In the genomic region with DNA sequence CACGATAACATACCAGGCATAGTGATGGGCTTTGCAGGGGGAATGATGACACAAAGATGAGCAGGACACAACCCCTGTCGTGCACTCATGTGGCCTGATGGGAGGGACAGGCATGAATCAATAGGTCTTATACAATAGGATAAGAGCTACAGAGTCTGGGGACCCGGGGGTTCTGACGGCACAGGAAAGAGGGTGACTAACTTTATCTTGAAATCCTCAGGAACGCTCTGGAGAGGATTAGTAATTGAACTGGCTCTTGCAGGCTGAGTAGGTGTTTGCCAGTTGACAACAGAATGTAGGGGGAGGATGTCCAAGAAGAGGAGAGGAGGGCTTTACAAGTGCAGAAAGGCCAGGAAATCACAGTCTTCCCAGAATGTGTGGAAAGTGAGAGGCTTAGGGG, we compare ENCODE assay signal across 14 cellular contexts.
DNase-seq lines count a peak whose midpoint lies in the region; ATAC-seq and TF ChIP-seq lines count a peak whose summit lies in the region.
"Had no signal": no experiment of that assay in that cellular context is flagged by ENCODE, and none has a peak within 500 bp of the region (broad histone marks: within the 10 kb centered on the region; RNA-seq: fewer than 3 reads in every experiment).

No MANE protein-coding gene starts in this region.

- no peak overlapping the region for H4K12ac ChIP-seq in trophoblast cell (ENCODE audit: low read depth, low read length)

- H3K79me2 ChIP-seq in fibroblast of lung (ENCODE audit: control insufficient read depth, insufficient read depth, low read length), result no peaks in the 10 kb centered on the region
- H3K79me2 ChIP-seq in trophoblast cell (ENCODE audit: control insufficient read depth, insufficient read depth, low read length, poor library complexity), result peaks cover 7% of the 10 kb centered on the region

- H3K4me2 ChIP-seq in fibroblast of lung (ENCODE audit: extremely low read depth, insufficient read depth, low read length), result no peak overlapping the region
- no peak overlapping the region for H3K4me2 ChIP-seq in trophoblast cell (ENCODE audit: low read length)

- H3K27me3 ChIP-seq in SJSA1 (replicated peaks) (no peaks in the 10 kb centered on the region), fibroblast of lung (ENCODE audit: control insufficient read depth, insufficient read depth, low read length) (no peaks in the 10 kb centered on the region), trophoblast cell (ENCODE audit: insufficient read depth, low read length) (no peaks in the 10 kb centered on the region)
- H3K27me3 ChIP-seq in CD8-positive, alpha-beta T cell (ENCODE audit: insufficient read depth, low read length), result no peaks in the 10 kb centered on the region
- H3K27me3 ChIP-seq: uterus had no signal

- no peaks in the 10 kb centered on the region for H3K4me1 Mint-ChIP-seq in CD8-positive, alpha-beta T cell (ENCODE audit: low read depth)

- intact Hi-C loops in CD8-positive, alpha-beta T cell (cut with DNase I, micrococcal nuclease), result no loop called here

- peaks cover 40% of the 10 kb centered on the region for H3K79me1 ChIP-seq in trophoblast cell (ENCODE audit: low read length)

- H3K27me3 Mint-ChIP-seq in CD8-positive, alpha-beta T cell (ENCODE audit: low read depth), result peaks cover 9% of the 10 kb centered on the region

- H4K91ac ChIP-seq in trophoblast cell (ENCODE audit: low read depth, low read length), result no peak overlapping the region

- H3K9me3 Mint-ChIP-seq in CD8-positive, alpha-beta T cell, result no peaks in the 10 kb centered on the region

- H2AFZ ChIP-seq in fibroblast of lung (ENCODE audit: low read length), result peak overlapping the region; percentile 34
- H2AFZ ChIP-seq in trophoblast cell (ENCODE audit: insufficient read depth, low read length, poor library complexity), result no peak overlapping the region

- ATAC-seq in CD8-positive, alpha-beta T cell, result no peak
- ATAC-seq in GM21529 (IDR thresholded peaks at IDR 0.05; ENCODE audit: unreplicated experiment), result no peak
- ATAC-seq: esophagus mucosa had no signal

- H3K4me3 ChIP-seq in SJSA1, result no peak overlapping the region
- H3K4me3 ChIP-seq in fibroblast of lung (replicated peaks in 1 of 4; ENCODE audit: control extremely low read depth in 1 of 4, insufficient read depth in 1 of 4, low read depth in 3 of 4, low read length in 4 of 4), result no peak overlapping the region
- no peak overlapping the region for H3K4me3 ChIP-seq in trophoblast cell (ENCODE audit: low read depth, low read length)
- no peak overlapping the region for H3K4me3 ChIP-seq in CD8-positive, alpha-beta T cell (ENCODE audit: low read depth, low read length)
- H3K4me3 ChIP-seq: uterus had no signal

- POLR2A ChIA-PET in CD8-positive, alpha-beta T cell (lab: Charles Lee), result no interaction called here

- CTCF ChIA-PET in CD8-positive, alpha-beta T cell (lab: Charles Lee), result no interaction called here

- no peak for TF ChIP-seq CTCF in fibroblast of lung (conservative IDR thresholded peaks at IDR 0.05 in 1 of 2, IDR thresholded peaks at IDR 0.05 in 1 of 2; ENCODE audit: low read depth in 1 of 2, low read length in 2 of 2)
- TF ChIP-seq CTCF in CD8-positive, alpha-beta T cell (IDR thresholded peaks at IDR 0.05), result no peak

- H3K36me3 ChIP-seq in SJSA1 (no peaks in the 10 kb centered on the region), fibroblast of lung (ENCODE audit: control insufficient read depth, insufficient read depth, low read length) (no peaks in the 10 kb centered on the region), trophoblast cell (ENCODE audit: control insufficient read depth in 1 of 2, insufficient read depth in 2 of 2, low read length in 2 of 2) (no peaks in the 10 kb centered on the region)
- H3K36me3 ChIP-seq in CD8-positive, alpha-beta T cell (ENCODE audit: insufficient read depth, low read length), result no peaks in the 10 kb centered on the region
- H3K36me3 ChIP-seq: uterus had no signal

- no CpG with 5 or more reads among the region's 5 CpGs for WGBS in trophoblast cell (ENCODE audit: extremely low coverage, insufficient coverage, insufficient read length)

- H4K8ac ChIP-seq in trophoblast cell (ENCODE audit: low read depth, low read length), result no peak overlapping the region

- H3K27ac Mint-ChIP-seq in CD8-positive, alpha-beta T cell, result no peak overlapping the region

- peak overlapping the region; percentile 47 for H3K27ac ChIP-seq in SJSA1
- H3K27ac ChIP-seq in fibroblast of lung (ENCODE audit: insufficient read depth, low read length), result peak overlapping the region; percentile 72
- no peak overlapping the region for H3K27ac ChIP-seq in trophoblast cell (ENCODE audit: low read depth, low read length)
- no peak overlapping the region for H3K27ac ChIP-seq in CD8-positive, alpha-beta T cell (ENCODE audit: low read depth, low read length)
- H3K27ac ChIP-seq: uterus had no signal

- H3K9ac ChIP-seq in fibroblast of lung (ENCODE audit: insufficient read depth, low read length) (no peak overlapping the region), trophoblast cell (ENCODE audit: low read length) (no peak overlapping the region)

- no peak overlapping the region for H3K14ac ChIP-seq in trophoblast cell (ENCODE audit: low read length)

- no peak overlapping the region for H2AK5ac ChIP-seq in trophoblast cell (ENCODE audit: low read length)

- H3K9me3 ChIP-seq in SJSA1 (replicated peaks) (no peaks in the 10 kb centered on the region), fibroblast of lung (ENCODE audit: control insufficient read depth, insufficient read depth, low read depth, low read length) (no peaks in the 10 kb centered on the region), trophoblast cell (ENCODE audit: insufficient read depth, low read depth, low read length) (no peaks in the 10 kb centered on the region)
- H3K9me3 ChIP-seq in CD8-positive, alpha-beta T cell (ENCODE audit: low read length), result no peaks in the 10 kb centered on the region
- H3K9me3 ChIP-seq: uterus had no signal

- H3K23ac ChIP-seq in trophoblast cell (ENCODE audit: low read length), result no peak overlapping the region

- peaks cover 56% of the 10 kb centered on the region for H3K4me1 ChIP-seq in SJSA1 (replicated peaks)
- H3K4me1 ChIP-seq in fibroblast of lung (ENCODE audit: control insufficient read depth, extremely low read depth, insufficient read depth, low read length), result peaks cover 34% of the 10 kb centered on the region
- peaks cover 31 to 40% of the 10 kb centered on the region in 2 experiments for H3K4me1 ChIP-seq in trophoblast cell (ENCODE audit: control insufficient read depth in 1 of 2, insufficient read depth in 2 of 2, low read length in 2 of 2)
- no peaks in the 10 kb centered on the region for H3K4me1 ChIP-seq in CD8-positive, alpha-beta T cell (ENCODE audit: insufficient read depth, low read length)
- H3K4me1 ChIP-seq: uterus had no signal

- no peaks in the 10 kb centered on the region for H3K36me3 Mint-ChIP-seq in CD8-positive, alpha-beta T cell

- H3K18ac ChIP-seq in trophoblast cell (ENCODE audit: low read length), result no peak overlapping the region

- H2BK12ac ChIP-seq in trophoblast cell (ENCODE audit: low read length), result peak overlapping the region; percentile 29

- H2BK5ac ChIP-seq in trophoblast cell (ENCODE audit: low read depth, low read length, poor library complexity), result no peak overlapping the region

- no peak overlapping the region for H3K4ac ChIP-seq in trophoblast cell (ENCODE audit: low read depth, low read length)

- no peak overlapping the region for H2BK120ac ChIP-seq in trophoblast cell (ENCODE audit: insufficient read depth, low read length, poor library complexity)

- no peaks in the 10 kb centered on the region for H4K20me1 ChIP-seq in fibroblast of lung (ENCODE audit: control insufficient read depth, extremely low read depth, insufficient read depth, low read length)

- DNase-seq in GM03348 (ENCODE audit: low spot score) (peak; percentile 75), SJSA1 (ENCODE audit: low read depth in 1 of 2, low spot score in 2 of 2) (peak; percentile 59 to 71), fibroblast of lung (ENCODE audit: low read depth in 2 of 2) (peak; percentile 49 to 94), trophoblast cell (no peak), C1 segment of cervical spinal cord (lab: John Stamatoyannopoulos, UW) (no peak)
- DNase-seq in CD8-positive, alpha-beta T cell, result no peak
- no peak for DNase-seq in activated CD4-positive, CD25-positive, alpha-beta regulatory T cell (lab: John Stamatoyannopoulos, UW)
- DNase-seq: activated CD8-positive, alpha-beta memory T cell treated with anti-CD3 and anti-CD28 coated beads, Interleukin-2, amount 50 U/mL, for 48 hours; amygdala; DMS153; NCI-H1930; uterus had no signal

- no peak overlapping the region for H3K4me3 Mint-ChIP-seq in CD8-positive, alpha-beta T cell

Comparison
In these comparisons a context has a peak if more than half of its experiments do, and no peak if none do; other contexts are left out.
1. DNase-seq: peak in GM03348 (single experiment), SJSA1 (2 of 2) and fibroblast of lung (2 of 2); none in trophoblast cell (0 of 2), C1 segment of cervical spinal cord (0 of 14), CD8-positive, alpha-beta T cell (0 of 7) and activated CD4-positive, CD25-positive, alpha-beta regulatory T cell (0 of 4).
2. H3K27ac ChIP-seq: peak in SJSA1 (single experiment) and fibroblast of lung (single experiment); none in trophoblast cell (single experiment) and CD8-positive, alpha-beta T cell (single experiment).